Comparison of ENCODE assay signal across 8 cellular contexts in genomic region chr7:128938524-128939074, GRCh38. TPM values are rescaled to one million over a fixed set of nuclear protein-coding genes. Genes with fewer than 3 reads are reported as not detected.
DNase-seq lines count a peak whose midpoint lies in the region; ATAC-seq and TF ChIP-seq lines count a peak whose summit lies in the region.

No MANE protein-coding gene starts in this region.

- no peaks in the 10 kb centered on the region for H3K9me3 ChIP-seq in HEK293 (ENCODE audit: control insufficient read depth, insufficient read depth, low read depth, low read length)

- no peaks in the 10 kb centered on the region for H3K36me3 Mint-ChIP-seq in activated CD4-positive, alpha-beta memory T cell treated with anti-CD3 and anti-CD28 coated beads for 36 hours

- ATAC-seq in HG03565 (IDR thresholded peaks at IDR 0.05; ENCODE audit: unreplicated experiment) (no peak), HG02970 (IDR thresholded peaks at IDR 0.05; ENCODE audit: low FRiP score, unreplicated experiment) (no peak)

- H3K27me3 Mint-ChIP-seq in activated CD4-positive, alpha-beta memory T cell treated with anti-CD3 and anti-CD28 coated beads for 36 hours, result peaks cover 6% of the 10 kb centered on the region

- DNase-seq in activated CD4-positive, alpha-beta memory T cell treated with anti-CD3 and anti-CD28 coated beads for 36 hours, result no peak
- peak; percentile 74 for DNase-seq in cardiac septum (ENCODE audit: low spot score)
- DNase-seq in retinal pigment epithelial cell (ENCODE audit: low read depth), result no peak
- no peak for DNase-seq in NCI-H1436 treated with DMSO at 0.1 percent for 48 hours (lab: John Stamatoyannopoulos, UW)

- H3K4me1 ChIP-seq in HEK293 (ENCODE audit: control insufficient read depth, insufficient read depth, low read length), result no peaks in the 10 kb centered on the region

- peak overlapping the region; percentile 58 for H3K27ac ChIP-seq in C4-2B
- H3K27ac ChIP-seq in HEK293 (ENCODE audit: extremely low read depth, low read depth, low read length), result no peak overlapping the region; the same call in 1 of the 2 replicates

- intact Hi-C loops in activated CD4-positive, alpha-beta memory T cell treated with anti-CD3 and anti-CD28 coated beads for 36 hours (cut with micrococcal nuclease), result loop anchor here (2.0 to 10.0 kb wide), 2 partner anchors 70 to 116 kb away; partner anchors contain the start of gene TNPO3
- intact Hi-C loops in cardiac septum (cut with DNase I), result no loop called here

- POLR2A ChIA-PET in HEK293 (lab: Yijun Ruan, JAX), result no interaction called here
- POLR2A ChIA-PET in activated CD4-positive, alpha-beta memory T cell treated with anti-CD3 and anti-CD28 coated beads for 36 hours (lab: Charles Lee), result interaction anchor here (0.7 to 2.2 kb wide), 3 partner anchors 10 to 116 kb away, joined by 4 to 7 read pairs (median 4); partner anchors contain the start of gene TNPO3

- TF ChIP-seq CTCF in C4-2B (conservative IDR thresholded peaks at IDR 0.05) (no peak), HEK293 (tag by site-specific recombination; IDR thresholded peaks at IDR 0.05) (no peak), retinal pigment epithelial cell (conservative IDR thresholded peaks at IDR 0.05; ENCODE audit: low read depth, low read length) (no peak)

- no peaks in the 10 kb centered on the region; a peak in 1 of 3 replicates for H3K36me3 ChIP-seq in HEK293 (ENCODE audit: control insufficient read depth in 2 of 2, insufficient read depth in 1 of 2, low read length in 2 of 2)

- H3K9me3 Mint-ChIP-seq in activated CD4-positive, alpha-beta memory T cell treated with anti-CD3 and anti-CD28 coated beads for 36 hours, result no peaks in the 10 kb centered on the region

- peak overlapping the region; percentile 69 for H3K27ac Mint-ChIP-seq in activated CD4-positive, alpha-beta memory T cell treated with anti-CD3 and anti-CD28 coated beads for 36 hours

- peak overlapping the region; percentile 83 for H3K4me3 Mint-ChIP-seq in activated CD4-positive, alpha-beta memory T cell treated with anti-CD3 and anti-CD28 coated beads for 36 hours

- H3K4me3 ChIP-seq in HEK293 (ENCODE audit: low read depth, low read length) (peak overlapping the region; percentile 58), retinal pigment epithelial cell (ENCODE audit: low read length) (peak overlapping the region; percentile 57)

- H3K4me1 Mint-ChIP-seq in activated CD4-positive, alpha-beta memory T cell treated with anti-CD3 and anti-CD28 coated beads for 36 hours (ENCODE audit: low read depth), result peaks cover 42% of the 10 kb centered on the region

- CTCF ChIA-PET in HEK293 (lab: Yijun Ruan, JAX), result no interaction called here
- CTCF ChIA-PET in activated CD4-positive, alpha-beta memory T cell treated with anti-CD3 and anti-CD28 coated beads for 36 hours (lab: Charles Lee), result interaction anchor here (0.5 to 1.4 kb wide), 2 partner anchors 96 to 153 kb away, joined by 3 to 4 read pairs; no protein-coding TSS in a partner anchor

TF ChIP-seq in HEK293, 187 proteins besides CTCF, POLR2A, EP300 and RAD21:
- TF ChIP-seq ZNF621 (tag by site-specific recombination; IDR thresholded peaks at IDR 0.05) (no peak), GLIS1 (tag by site-specific recombination; IDR thresholded peaks at IDR 0.05) (peak; percentile 0; the same call in 1 of the 2 replicates), ZBTB20 (tag by site-specific recombination; IDR thresholded peaks at IDR 0.05) (peak; percentile 29), YY2 (tag by site-specific recombination; IDR thresholded peaks at IDR 0.05) (0 out of 2 replicates have a peak, but pooled peaks have one; percentile 17), ZNF18 (tag by site-specific recombination; IDR thresholded peaks at IDR 0.05) (no peak), KLF9 (tag by site-specific recombination; IDR thresholded peaks at IDR 0.05; ENCODE audit: low read depth) (peak; percentile 14; the same call in 1 of the 2 replicates)

RNA-seq across cellular contexts. Expression of gene IRF5, which starts 0.9 kb away (rescaled TPM):
- 10 to 100 TPM; 21.7 to 22.9 TPM for total RNA-seq in activated CD4-positive, alpha-beta memory T cell treated with anti-CD3 and anti-CD28 coated beads for 36 hours
- 1.6 TPM for total RNA-seq in cardiac septum

RNA-seq across cellular contexts. Expression of gene KCP, which starts 28.1 kb away (rescaled TPM):
- under 1 TPM; 0.05 to 0.12 TPM for total RNA-seq in activated CD4-positive, alpha-beta memory T cell treated with anti-CD3 and anti-CD28 coated beads for 36 hours
- 0.35 TPM for total RNA-seq in cardiac septum
